Comparison of ENCODE assay signal across 8 cellular contexts in genomic region chr17:46940692-46941404, GRCh38. TPM values are rescaled to one million over a fixed set of nuclear protein-coding genes. Genes with fewer than 3 reads are reported as not detected.
DNase-seq lines count a peak whose midpoint lies in the region; ATAC-seq lines count a peak whose summit lies in the region.

No MANE protein-coding gene starts in this region.

- CTCF ChIA-PET in activated CD4-positive, alpha-beta memory T cell treated with anti-CD3 and anti-CD28 coated beads for 36 hours (lab: Charles Lee) = interaction anchor here (0.6 to 4.1 kb wide), 21 partner anchors 8 to 728 kb away, joined by 3 to 21 read pairs (median 4); no protein-coding TSS in a partner anchor

- intact Hi-C loops in activated CD4-positive, alpha-beta memory T cell treated with anti-CD3 and anti-CD28 coated beads for 36 hours (cut with micrococcal nuclease) = loop anchor here (2.0 kb wide), 1 partner anchor 104 kb away; no protein-coding TSS in a partner anchor

- peaks cover 14% of the 10 kb centered on the region for H3K4me1 Mint-ChIP-seq in activated CD4-positive, alpha-beta memory T cell treated with anti-CD3 and anti-CD28 coated beads for 36 hours (ENCODE audit: low read depth)
- H3K4me1 Mint-ChIP-seq in memory B cell = peaks cover 7% of the 10 kb centered on the region

- peaks cover 25% of the 10 kb centered on the region for H3K36me3 Mint-ChIP-seq in activated CD4-positive, alpha-beta memory T cell treated with anti-CD3 and anti-CD28 coated beads for 36 hours
- H3K36me3 Mint-ChIP-seq in memory B cell = peaks cover 11% of the 10 kb centered on the region

- DNase-seq in GDM1 (lab: John Stamatoyannopoulos, UW) (peak; percentile 36), NCI-H774 (lab: John Stamatoyannopoulos, UW) (peak; percentile 57), dermis microvascular lymphatic vessel endothelial cell (ENCODE audit: low read depth in 2 of 2) (peak; percentile 53 to 77), memory B cell (ENCODE audit: low spot score in 2 of 2) (peak; percentile 66 to 78)
- DNase-seq in activated CD4-positive, alpha-beta memory T cell treated with anti-CD3 and anti-CD28 coated beads for 36 hours = peak; percentile 81
- peak; percentile 20 to 41 for DNase-seq in stimulated activated CD8-positive, alpha-beta memory T cell treated with anti-CD3 and anti-CD28 coated beads, Interleukin-4, amount 100 ng/mL, for 1 hour (ENCODE audit: low read depth in 2 of 2, low spot score in 1 of 2)

- H3K9me3 Mint-ChIP-seq in activated CD4-positive, alpha-beta memory T cell treated with anti-CD3 and anti-CD28 coated beads for 36 hours = no peaks in the 10 kb centered on the region
- no peaks in the 10 kb centered on the region for H3K9me3 Mint-ChIP-seq in memory B cell

- POLR2A ChIA-PET in activated CD4-positive, alpha-beta memory T cell treated with anti-CD3 and anti-CD28 coated beads for 36 hours (lab: Charles Lee) = no interaction called here

- H3K4me3 Mint-ChIP-seq in activated CD4-positive, alpha-beta memory T cell treated with anti-CD3 and anti-CD28 coated beads for 36 hours = no peak overlapping the region
- H3K4me3 Mint-ChIP-seq in memory B cell = no peak overlapping the region

- H3K27ac Mint-ChIP-seq in activated CD4-positive, alpha-beta memory T cell treated with anti-CD3 and anti-CD28 coated beads for 36 hours = peak overlapping the region; percentile 51
- H3K27ac Mint-ChIP-seq in memory B cell = no peak overlapping the region

- no peaks in the 10 kb centered on the region for H3K27me3 Mint-ChIP-seq in activated CD4-positive, alpha-beta memory T cell treated with anti-CD3 and anti-CD28 coated beads for 36 hours
- H3K27me3 Mint-ChIP-seq in memory B cell = no peaks in the 10 kb centered on the region

- ATAC-seq in HG03159 (IDR thresholded peaks at IDR 0.05; ENCODE audit: unreplicated experiment) (peak; percentile 66), memory B cell (ENCODE audit: low read depth) (peak; percentile 90), HG03460 (IDR thresholded peaks at IDR 0.05; ENCODE audit: unreplicated experiment) (no peak)

RNA-seq across cellular contexts. Expression of gene GOSR2, which starts 17.9 kb away (rescaled TPM):
- 10 to 100 TPM; 40.1 to 40.8 TPM for total RNA-seq in activated CD4-positive, alpha-beta memory T cell treated with anti-CD3 and anti-CD28 coated beads for 36 hours
- total RNA-seq in dermis microvascular lymphatic vessel endothelial cell = 29.5 and 42.6 TPM in 2 replicates

RNA-seq across cellular contexts. Expression of gene RPRML, which starts 38.2 kb away (rescaled TPM):
- total RNA-seq in activated CD4-positive, alpha-beta memory T cell treated with anti-CD3 and anti-CD28 coated beads for 36 hours = not detected
- not detected in 2 replicates for total RNA-seq in dermis microvascular lymphatic vessel endothelial cell

Comparison
In these comparisons a context has a peak if more than half of its experiments do, and no peak if none do; other contexts are left out.
1. DNase-seq: peak in every context shown above with its lines; median percentile 81 in activated CD4-positive, alpha-beta memory T cell treated with anti-CD3 and anti-CD28 coated beads for 36 hours; 72 in memory B cell; 65 in dermis microvascular lymphatic vessel endothelial cell; 57 in NCI-H774; 36 in GDM1; 30 in stimulated activated CD8-positive, alpha-beta memory T cell treated with anti-CD3 and anti-CD28 coated beads, Interleukin-4, amount 100 ng/mL, for 1 hour.